ENCODE assay signal across 1 cellular context in the genomic region with DNA sequence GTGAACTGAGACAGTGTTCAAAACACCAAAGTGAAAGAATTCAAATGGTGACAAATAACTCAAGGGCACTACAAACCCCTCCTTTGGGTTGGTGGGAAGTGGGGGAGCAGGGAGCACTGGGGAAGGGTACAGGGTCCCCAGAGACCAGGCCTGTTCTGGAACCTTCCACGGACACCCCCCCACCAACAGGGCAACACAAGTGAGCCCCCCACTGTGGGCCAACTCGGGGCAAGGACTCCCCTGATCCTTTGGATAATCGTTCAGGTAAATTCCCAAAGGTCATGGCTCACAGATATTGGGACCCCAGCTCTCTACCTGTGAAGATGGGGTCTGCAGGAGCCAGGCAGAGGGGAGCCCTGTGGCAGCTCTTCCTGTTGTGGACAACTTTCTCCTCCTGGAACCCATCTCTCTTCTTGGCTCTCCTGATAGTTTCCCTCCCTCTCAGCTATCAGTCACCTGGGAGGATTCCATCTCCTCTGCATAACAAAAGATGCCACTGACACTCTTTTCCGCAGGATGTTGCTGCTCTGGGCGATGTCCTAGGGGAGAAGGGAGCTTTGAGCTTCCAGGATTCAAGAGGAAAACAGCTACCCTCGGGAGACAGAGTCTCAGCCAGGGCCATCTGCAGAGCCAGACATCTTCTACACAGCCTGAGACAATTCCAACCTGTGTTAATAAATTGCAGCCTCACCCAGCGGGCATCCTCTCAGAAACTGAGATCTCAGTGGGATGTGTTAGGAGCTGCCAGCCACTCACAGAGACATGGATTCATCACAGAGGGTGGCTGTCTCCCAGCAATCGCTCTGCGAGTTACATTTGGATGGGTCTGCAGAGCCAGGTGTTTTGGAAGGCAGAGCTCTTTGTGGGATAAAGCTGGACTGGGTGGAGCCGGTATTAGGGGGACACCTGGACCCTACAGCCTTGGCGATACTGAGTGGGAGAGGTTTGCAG.
TF ChIP-seq lines count a peak whose summit lies in the region.

No MANE protein-coding gene starts in this region.

TF ChIP-seq in GM23338, 12 proteins besides CTCF, POLR2A, EP300 and RAD21:
- TF ChIP-seq, protein P1, sequence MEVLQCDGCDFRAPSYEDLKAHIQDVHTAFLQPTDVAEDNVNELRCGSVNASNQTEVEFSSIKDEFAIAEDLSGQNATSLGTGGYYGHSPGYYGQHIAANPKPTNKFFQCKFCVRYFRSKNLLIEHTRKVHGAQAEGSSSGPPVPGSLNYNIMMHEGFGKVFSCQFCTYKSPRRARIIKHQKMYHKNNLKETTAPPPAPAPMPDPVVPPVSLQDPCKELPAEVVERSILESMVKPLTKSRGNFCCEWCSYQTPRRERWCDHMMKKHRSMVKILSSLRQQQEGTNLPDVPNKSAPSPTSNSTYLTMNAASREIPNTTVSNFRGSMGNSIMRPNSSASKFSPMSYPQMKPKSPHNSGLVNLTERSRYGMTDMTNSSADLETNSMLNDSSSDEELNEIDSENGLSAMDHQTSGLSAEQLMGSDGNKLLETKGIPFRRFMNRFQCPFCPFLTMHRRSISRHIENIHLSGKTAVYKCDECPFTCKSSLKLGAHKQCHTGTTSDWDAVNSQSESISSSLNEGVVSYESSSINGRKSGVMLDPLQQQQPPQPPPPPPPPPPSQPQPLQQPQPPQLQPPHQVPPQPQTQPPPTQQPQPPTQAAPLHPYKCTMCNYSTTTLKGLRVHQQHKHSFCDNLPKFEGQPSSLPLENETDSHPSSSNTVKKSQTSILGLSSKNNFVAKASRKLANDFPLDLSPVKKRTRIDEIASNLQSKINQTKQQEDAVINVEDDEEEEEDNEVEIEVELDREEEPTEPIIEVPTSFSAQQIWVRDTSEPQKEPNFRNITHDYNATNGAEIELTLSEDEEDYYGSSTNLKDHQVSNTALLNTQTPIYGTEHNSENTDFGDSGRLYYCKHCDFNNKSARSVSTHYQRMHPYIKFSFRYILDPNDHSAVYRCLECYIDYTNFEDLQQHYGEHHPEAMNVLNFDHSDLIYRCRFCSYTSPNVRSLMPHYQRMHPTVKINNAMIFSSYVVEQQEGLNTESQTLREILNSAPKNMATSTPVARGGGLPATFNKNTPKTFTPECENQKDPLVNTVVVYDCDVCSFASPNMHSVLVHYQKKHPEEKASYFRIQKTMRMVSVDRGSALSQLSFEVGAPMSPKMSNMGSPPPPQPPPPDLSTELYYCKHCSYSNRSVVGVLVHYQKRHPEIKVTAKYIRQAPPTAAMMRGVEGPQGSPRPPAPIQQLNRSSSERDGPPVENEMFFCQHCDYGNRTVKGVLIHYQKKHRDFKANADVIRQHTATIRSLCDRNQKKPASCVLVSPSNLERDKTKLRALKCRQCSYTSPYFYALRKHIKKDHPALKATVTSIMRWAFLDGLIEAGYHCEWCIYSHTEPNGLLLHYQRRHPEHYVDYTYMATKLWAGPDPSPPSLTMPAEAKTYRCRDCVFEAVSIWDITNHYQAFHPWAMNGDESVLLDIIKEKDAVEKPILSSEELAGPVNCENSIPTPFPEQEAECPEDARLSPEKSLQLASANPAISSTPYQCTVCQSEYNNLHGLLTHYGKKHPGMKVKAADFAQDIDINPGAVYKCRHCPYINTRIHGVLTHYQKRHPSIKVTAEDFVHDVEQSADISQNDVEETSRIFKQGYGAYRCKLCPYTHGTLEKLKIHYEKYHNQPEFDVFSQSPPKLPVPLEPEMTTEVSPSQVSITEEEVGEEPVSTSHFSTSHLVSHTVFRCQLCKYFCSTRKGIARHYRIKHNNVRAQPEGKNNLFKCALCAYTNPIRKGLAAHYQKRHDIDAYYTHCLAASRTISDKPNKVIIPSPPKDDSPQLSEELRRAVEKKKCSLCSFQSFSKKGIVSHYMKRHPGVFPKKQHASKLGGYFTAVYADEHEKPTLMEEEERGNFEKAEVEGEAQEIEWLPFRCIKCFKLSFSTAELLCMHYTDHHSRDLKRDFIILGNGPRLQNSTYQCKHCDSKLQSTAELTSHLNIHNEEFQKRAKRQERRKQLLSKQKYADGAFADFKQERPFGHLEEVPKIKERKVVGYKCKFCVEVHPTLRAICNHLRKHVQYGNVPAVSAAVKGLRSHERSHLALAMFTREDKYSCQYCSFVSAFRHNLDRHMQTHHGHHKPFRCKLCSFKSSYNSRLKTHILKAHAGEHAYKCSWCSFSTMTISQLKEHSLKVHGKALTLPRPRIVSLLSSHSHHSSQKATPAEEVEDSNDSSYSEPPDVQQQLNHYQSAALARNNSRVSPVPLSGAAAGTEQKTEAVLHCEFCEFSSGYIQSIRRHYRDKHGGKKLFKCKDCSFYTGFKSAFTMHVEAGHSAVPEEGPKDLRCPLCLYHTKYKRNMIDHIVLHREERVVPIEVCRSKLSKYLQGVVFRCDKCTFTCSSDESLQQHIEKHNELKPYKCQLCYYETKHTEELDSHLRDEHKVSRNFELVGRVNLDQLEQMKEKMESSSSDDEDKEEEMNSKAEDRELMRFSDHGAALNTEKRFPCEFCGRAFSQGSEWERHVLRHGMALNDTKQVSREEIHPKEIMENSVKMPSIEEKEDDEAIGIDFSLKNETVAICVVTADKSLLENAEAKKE (CRISPR knock-in tag; IDR thresholded peaks at IDR 0.05): peak; percentile 64
- TF ChIP-seq, protein P2, sequence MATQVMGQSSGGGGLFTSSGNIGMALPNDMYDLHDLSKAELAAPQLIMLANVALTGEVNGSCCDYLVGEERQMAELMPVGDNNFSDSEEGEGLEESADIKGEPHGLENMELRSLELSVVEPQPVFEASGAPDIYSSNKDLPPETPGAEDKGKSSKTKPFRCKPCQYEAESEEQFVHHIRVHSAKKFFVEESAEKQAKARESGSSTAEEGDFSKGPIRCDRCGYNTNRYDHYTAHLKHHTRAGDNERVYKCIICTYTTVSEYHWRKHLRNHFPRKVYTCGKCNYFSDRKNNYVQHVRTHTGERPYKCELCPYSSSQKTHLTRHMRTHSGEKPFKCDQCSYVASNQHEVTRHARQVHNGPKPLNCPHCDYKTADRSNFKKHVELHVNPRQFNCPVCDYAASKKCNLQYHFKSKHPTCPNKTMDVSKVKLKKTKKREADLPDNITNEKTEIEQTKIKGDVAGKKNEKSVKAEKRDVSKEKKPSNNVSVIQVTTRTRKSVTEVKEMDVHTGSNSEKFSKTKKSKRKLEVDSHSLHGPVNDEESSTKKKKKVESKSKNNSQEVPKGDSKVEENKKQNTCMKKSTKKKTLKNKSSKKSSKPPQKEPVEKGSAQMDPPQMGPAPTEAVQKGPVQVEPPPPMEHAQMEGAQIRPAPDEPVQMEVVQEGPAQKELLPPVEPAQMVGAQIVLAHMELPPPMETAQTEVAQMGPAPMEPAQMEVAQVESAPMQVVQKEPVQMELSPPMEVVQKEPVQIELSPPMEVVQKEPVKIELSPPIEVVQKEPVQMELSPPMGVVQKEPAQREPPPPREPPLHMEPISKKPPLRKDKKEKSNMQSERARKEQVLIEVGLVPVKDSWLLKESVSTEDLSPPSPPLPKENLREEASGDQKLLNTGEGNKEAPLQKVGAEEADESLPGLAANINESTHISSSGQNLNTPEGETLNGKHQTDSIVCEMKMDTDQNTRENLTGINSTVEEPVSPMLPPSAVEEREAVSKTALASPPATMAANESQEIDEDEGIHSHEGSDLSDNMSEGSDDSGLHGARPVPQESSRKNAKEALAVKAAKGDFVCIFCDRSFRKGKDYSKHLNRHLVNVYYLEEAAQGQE (IDR thresholded peaks at IDR 0.05; ENCODE audit: unreplicated experiment): no peak
- TF ChIP-seq CREB1 (CRISPR knock-in tag; IDR thresholded peaks at IDR 0.05; ENCODE audit: low read depth) (no peak), ETS1 (IDR thresholded peaks at IDR 0.05) (peak; percentile 41; the same call in 1 of the 2 replicates), STAT1 (IDR thresholded peaks at IDR 0.05; ENCODE audit: unreplicated experiment) (no peak), ZNF331 (CRISPR knock-in tag; IDR thresholded peaks at IDR 0.05; ENCODE audit: low read depth) (no peak), EZH2phosphoT487 (IDR thresholded peaks at IDR 0.05; ENCODE audit: unreplicated experiment) (no peak), POLR2AphosphoS5 (IDR thresholded peaks at IDR 0.05; ENCODE audit: low read depth) (0 out of 2 replicates have a peak, but pooled peaks have one; percentile 40), NANOG (IDR thresholded peaks at IDR 0.05; ENCODE audit: borderline replicate concordance) (0 out of 2 replicates have a peak, but pooled peaks have one; percentile 51), EZH2 (IDR thresholded peaks at IDR 0.05; ENCODE audit: low read depth, unreplicated experiment) (no peak), ZNF114 (CRISPR knock-in tag; IDR thresholded peaks at IDR 0.05) (no peak), JUNB (IDR thresholded peaks at IDR 0.05; ENCODE audit: unreplicated experiment) (no peak)
